ENCODE assay signal across 20 cellular contexts in genomic region chr3:67522081-67522480, GRCh38.
"Had no signal": no experiment of that assay in that cellular context is flagged by ENCODE, and none has a peak within 500 bp of the region (broad histone marks: within the 10 kb centered on the region; RNA-seq: fewer than 3 reads in every experiment).

No MANE protein-coding gene starts in this region.

- DNase-seq: Karpas-422, KG1, MG63, NCI-H1092, NCI-H1105 treated with DMSO at 0.1 percent for 48 hours, NCI-H1417 treated with DMSO at 0.1 percent for 48 hours, NCI-H146, NCI-H1694 treated with DMSO at 0.1 percent for 48 hours, NCI-H1930, NCI-H2081, NCI-H2107, NCI-H2227 treated with DMSO at 0.1 percent for 48 hours, NCI-H524, NCI-H526 treated with DMSO at 0.1 percent for 48 hours, NCI-H748 treated with DMSO at 0.1 percent for 48 hours, SHP77, SK-N-SH, SW 1271 had no signal

- H3K27ac ChIP-seq: HL-60, RWPE1 had no signal

- H3K9me3 ChIP-seq: MG63, SK-N-SH had no signal

- H3K4me3 ChIP-seq: MG63 had no signal

- H3K9ac ChIP-seq: SK-N-SH had no signal

- H3K27me3 ChIP-seq: MG63 had no signal

- H3K4me2 ChIP-seq: SK-N-SH had no signal
